ENCODE assay signal across 9 cellular contexts in genomic region chr1:44035726-44036408, GRCh38. TPM values are rescaled to one million over a fixed set of nuclear protein-coding genes. Genes with fewer than 3 reads are reported as not detected.
DNase-seq lines count a peak whose midpoint lies in the region; ATAC-seq and TF ChIP-seq lines count a peak whose summit lies in the region.
"Had no signal": no experiment of that assay in that cellular context is flagged by ENCODE, and none has a peak within 500 bp of the region (broad histone marks: within the 10 kb centered on the region; RNA-seq: fewer than 3 reads in every experiment).

No MANE protein-coding gene starts in this region.

- H3K4me1 Mint-ChIP-seq in endodermal cell (peaks cover 22% of the 10 kb centered on the region), nephron (peaks cover 56% of the 10 kb centered on the region)

- DNase-seq in AG09319 (ENCODE audit: extremely low read depth, low read depth) (no peak), OCI-M2 (lab: John Stamatoyannopoulos, UW; ENCODE audit: unreplicated experiment) (peak; percentile 34), endodermal cell (peak; percentile 68), CD1c-positive myeloid dendritic cell (ENCODE audit: extremely low spot score) (no peak), SK-N-DZ (ENCODE audit: low spot score) (no peak)
- no peak for DNase-seq in activated CD8-positive, alpha-beta memory T cell treated with anti-CD3 and anti-CD28 coated beads, Interleukin-2, amount 50 U/mL, for 4 hours
- DNase-seq: NCI-H2107 had no signal

- H3K4me3 ChIP-seq in endodermal cell (ENCODE audit: low read length): no peak overlapping the region

- H3K27me3 ChIP-seq in endodermal cell (ENCODE audit: control insufficient read depth, insufficient read depth, low read length, poor library complexity, severe bottlenecking): no peaks in the 10 kb centered on the region

- H3K36me3 Mint-ChIP-seq in endodermal cell (ENCODE audit: low read depth): no peaks in the 10 kb centered on the region
- no peaks in the 10 kb centered on the region for H3K36me3 Mint-ChIP-seq in nephron (ENCODE audit: low read depth)

- no peaks in the 10 kb centered on the region for H3K9me3 ChIP-seq in endodermal cell (ENCODE audit: control insufficient read depth, low read length)

- TF ChIP-seq CTCF in AG09319 (IDR thresholded peaks at IDR 0.05; ENCODE audit: low read depth, low read length) (peak; percentile 8), endodermal cell (conservative IDR thresholded peaks at IDR 0.05) (no peak), nephron (IDR thresholded peaks at IDR 0.05; ENCODE audit: unreplicated experiment in 3 of 3) (no peak)

- H3K4me3 Mint-ChIP-seq in endodermal cell (no peak overlapping the region), nephron (peak overlapping the region in 2 of 3 experiments; percentile 34 to 54)

- no peak overlapping the region for H3K9ac ChIP-seq in endodermal cell (ENCODE audit: extremely low read depth, low read length, poor library complexity, severe bottlenecking)

- no peaks in the 10 kb centered on the region for H3K36me3 ChIP-seq in endodermal cell (ENCODE audit: control insufficient read depth, insufficient read depth, low read length)

- H3K27ac Mint-ChIP-seq in endodermal cell (peak overlapping the region; percentile 15), nephron (peak overlapping the region; percentile 54 to 83 (median 74))

- WGBS in endodermal cell (ENCODE audit: insufficient coverage in 1 of 2, insufficient read length in 1 of 2), 2 experiments: 80 to 83% methylated on average over 3 to 8 of the region's 8 CpGs

- H3K27me3 Mint-ChIP-seq in endodermal cell (ENCODE audit: insufficient read depth) (no peaks in the 10 kb centered on the region), nephron (ENCODE audit: low read depth) (no peaks in the 10 kb centered on the region)

- peaks cover 13% of the 10 kb centered on the region for H3K4me1 ChIP-seq in endodermal cell (ENCODE audit: control insufficient read depth, insufficient read depth, low read length)

- H3K27ac ChIP-seq in endodermal cell (ENCODE audit: low read depth, low read length): no peak overlapping the region

- ATAC-seq in HG03097 (IDR thresholded peaks at IDR 0.05; ENCODE audit: low FRiP score, unreplicated experiment): no peak

- H3K9me3 Mint-ChIP-seq in endodermal cell (no peaks in the 10 kb centered on the region), nephron (no peaks in the 10 kb centered on the region)

RNA-seq across cellular contexts. Expression of gene SLC6A9, which starts 4.6 kb away (rescaled TPM):
- 10 to 100 TPM in 1 of 2 donors, 1 to 10 TPM in 1; 5.7 to 11.4 TPM for total RNA-seq in endodermal cell
- polyA plus RNA-seq in endodermal cell (2013, experiment 1 of 2): 24.7 TPM
- 15.9 TPM for polyA plus RNA-seq in endodermal cell (2013, experiment 2 of 2)
- 1.4 and 2.4 TPM in 2 replicates for polyA plus RNA-seq in SK-N-DZ (2014; cell fraction: cytosol; rRNA removed)
- polyA plus RNA-seq in SK-N-DZ (2014; cell fraction: nucleus; rRNA removed): 4.3 and 5.4 TPM in 2 replicates

RNA-seq across cellular contexts. Expression of gene CCDC24, which starts 44.5 kb away (rescaled TPM):
- 10 to 100 TPM; 26.6 to 31.1 TPM for total RNA-seq in endodermal cell
- 13.3 TPM for polyA plus RNA-seq in endodermal cell (2013, experiment 1 of 2)
- polyA plus RNA-seq in endodermal cell (2013, experiment 2 of 2): 11.1 TPM
- 5.1 and 7.1 TPM in 2 replicates for polyA plus RNA-seq in SK-N-DZ (2014; cell fraction: cytosol; rRNA removed)
- 11.6 and 14.3 TPM in 2 replicates for polyA plus RNA-seq in SK-N-DZ (2014; cell fraction: nucleus; rRNA removed)

RNA-seq across cellular contexts. Expression of gene B4GALT2, which starts 56.9 kb away (rescaled TPM):
- 10 to 100 TPM; 62.7 to 72.7 TPM for total RNA-seq in endodermal cell
- polyA plus RNA-seq in endodermal cell (2013, experiment 1 of 2): 89.1 TPM
- 82.9 TPM for polyA plus RNA-seq in endodermal cell (2013, experiment 2 of 2)
- 87.4 and 102 TPM in 2 replicates for polyA plus RNA-seq in SK-N-DZ (2014; cell fraction: cytosol; rRNA removed)
- 61.8 and 91.4 TPM in 2 replicates for polyA plus RNA-seq in SK-N-DZ (2014; cell fraction: nucleus; rRNA removed)

Comparison
In these comparisons a context has a peak if more than half of its experiments do, and no peak if none do; other contexts are left out.
1. DNase-seq: peak in OCI-M2 (single experiment) and endodermal cell (single experiment); none in AG09319 (single experiment), activated CD8-positive, alpha-beta memory T cell treated with anti-CD3 and anti-CD28 coated beads, Interleukin-2, amount 50 U/mL, for 4 hours (single experiment), CD1c-positive myeloid dendritic cell (single experiment) and SK-N-DZ (single experiment).